14 cellular contexts compared by ENCODE assay signal in the genomic region with DNA sequence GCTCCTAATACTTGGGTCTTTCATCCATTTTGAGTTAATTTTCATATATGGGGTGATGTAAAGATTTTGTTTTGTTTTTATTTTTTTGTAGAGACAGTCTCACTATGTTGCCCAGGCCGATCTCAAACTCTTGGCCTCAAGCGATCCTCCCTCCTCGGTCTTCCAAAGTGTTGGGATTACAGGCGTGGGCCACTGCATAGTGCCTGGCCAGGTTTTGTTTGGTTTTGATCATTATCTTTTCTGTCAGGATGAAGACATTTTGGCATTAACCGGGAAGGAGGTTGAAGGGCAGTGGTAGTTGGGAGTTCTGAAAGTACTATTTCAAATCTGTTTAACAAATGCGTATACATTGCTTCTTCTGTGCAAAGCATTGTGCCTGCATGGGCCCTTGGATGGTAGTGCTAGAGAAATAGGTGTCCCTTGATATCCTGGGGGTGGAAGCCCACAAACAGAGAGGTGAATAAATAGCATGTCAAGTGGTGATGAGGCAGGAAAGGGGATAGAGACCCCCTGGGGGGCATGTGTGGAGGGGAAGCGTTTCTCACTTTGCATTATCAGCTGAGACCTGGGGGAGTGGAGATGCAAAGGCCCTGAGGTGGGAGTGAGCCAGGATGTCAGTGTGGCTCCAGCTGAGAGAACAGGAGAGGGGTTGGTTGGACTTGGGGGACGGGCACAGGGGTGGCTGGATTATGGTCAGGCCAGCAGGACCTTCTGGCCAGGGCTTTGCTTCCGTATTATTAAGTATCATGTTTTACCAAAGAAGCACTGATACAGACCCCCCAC. TPM values are rescaled to one million over a fixed set of nuclear protein-coding genes. Genes with fewer than 3 reads are reported as not detected.
DNase-seq lines count a peak whose midpoint lies in the region; ATAC-seq, FAIRE-seq and TF ChIP-seq lines count a peak whose summit lies in the region.
"Had no signal": no experiment of that assay in that cellular context is flagged by ENCODE, and none has a peak within 500 bp of the region (broad histone marks: within the 10 kb centered on the region; RNA-seq: fewer than 3 reads in every experiment).

No MANE protein-coding gene starts in this region.

- no peak overlapping the region for H3K4me3 ChIP-seq in SK-N-SH (ENCODE audit: low read depth in 2 of 2, low read length in 1 of 2)
- no peak overlapping the region for H3K4me3 ChIP-seq in astrocyte (ENCODE audit: insufficient read depth, low read depth, low read length)
- H3K4me3 ChIP-seq in gastrocnemius medialis, result no peak overlapping the region
- H3K4me3 ChIP-seq: skin epidermis had no signal

- CTCF ChIA-PET in SK-N-SH (lab: Yijun Ruan, JAX), result interaction anchor here (1.3 kb wide), 1 partner anchor 42 kb away, joined by 3 read pairs; the partner anchor contains the start of gene GATAD2A

- intact Hi-C loops in gastrocnemius medialis (cut with DNase I; ENCODE audit: low total_unique reads), result no loop called here

- 89% methylated on average over 8 of the region's 9 CpGs for WGBS in SK-N-SH (ENCODE audit: low lambda C conversion rate)

- H3K36me3 Mint-ChIP-seq in astrocyte (ENCODE audit: low read depth, unreplicated experiment), result peaks cover 14% of the 10 kb centered on the region
- peaks cover 3% of the 10 kb centered on the region for H3K36me3 Mint-ChIP-seq in nephron (ENCODE audit: low read depth)
- H3K36me3 Mint-ChIP-seq: type B pancreatic cell had no signal

- peaks cover 100% of the 10 kb centered on the region for H3K79me2 ChIP-seq in SK-N-SH (ENCODE audit: insufficient read depth)
- peaks cover 99% of the 10 kb centered on the region for H3K79me2 ChIP-seq in astrocyte (ENCODE audit: insufficient read depth, low read length)

- H3K27me3 ChIP-seq in SK-N-SH (ENCODE audit: insufficient read depth), result no peaks in the 10 kb centered on the region
- H3K27me3 ChIP-seq in astrocyte (ENCODE audit: insufficient read depth, low read length), result no peaks in the 10 kb centered on the region
- H3K27me3 ChIP-seq in gastrocnemius medialis, result no peaks in the 10 kb centered on the region

- H3K27ac Mint-ChIP-seq in astrocyte (ENCODE audit: unreplicated experiment) (peak overlapping the region; percentile 66), nephron (peak overlapping the region in 2 of 3 experiments; percentile 59 to 68)
- H3K27ac Mint-ChIP-seq: type B pancreatic cell had no signal

- H3K4me1 ChIP-seq in SK-N-SH (ENCODE audit: control insufficient read depth in 1 of 2, insufficient read depth in 2 of 2, low read depth in 1 of 2, low read length in 1 of 2) (peaks cover 10 to 15% of the 10 kb centered on the region in 2 experiments; a peak in 3 of 4 replicates), astrocyte (ENCODE audit: insufficient read depth, low read length) (peaks cover 21% of the 10 kb centered on the region), gastrocnemius medialis (peaks cover 36 to 42% of the 10 kb centered on the region in 2 donors)

- in situ Hi-C loops in gastrocnemius medialis (cut with MboI; ENCODE audit: low sequenced_read_pairs in 4 of 4), result no loop called here

- no peak for FAIRE-seq in astrocyte (lab: Jason Lieb, UNC)
- FAIRE-seq: colon had no signal

- H3K9me3 ChIP-seq in SK-N-SH, result no peaks in the 10 kb centered on the region
- H3K9me3 ChIP-seq in KOPT-K1 (ENCODE audit: insufficient read depth, low read length, poor library complexity, severe bottlenecking), result no peaks in the 10 kb centered on the region
- no peaks in the 10 kb centered on the region for H3K9me3 ChIP-seq in astrocyte (ENCODE audit: insufficient read depth, low read depth, low read length)
- H3K9me3 ChIP-seq in gastrocnemius medialis, result no peaks in the 10 kb centered on the region

- H3K9me2 ChIP-seq in SK-N-SH, result no peaks in the 10 kb centered on the region

- TF ChIP-seq EP300 in SK-N-SH (IDR thresholded peaks at IDR 0.05; ENCODE audit: borderline replicate concordance in 1 of 2, low read depth in 1 of 2, low read length in 1 of 2), result no peak

- TF ChIP-seq RAD21 in SK-N-SH (IDR thresholded peaks at IDR 0.05; ENCODE audit: low read length), result no peak

- peaks cover 83% of the 10 kb centered on the region for H4K20me1 ChIP-seq in SK-N-SH (ENCODE audit: insufficient read depth)
- peaks cover 94% of the 10 kb centered on the region for H4K20me1 ChIP-seq in astrocyte (ENCODE audit: insufficient read depth, low read length)

- H3K27ac ChIP-seq in SK-N-SH (ENCODE audit: low read depth in 2 of 2, low read length in 1 of 2) (peak overlapping the region in 1 of 2 experiments; percentile 26; a peak in 2 of 4 replicates), KOPT-K1 (ENCODE audit: low read depth, low read length, poor library complexity, severe bottlenecking) (peak overlapping the region; percentile 15), astrocyte (ENCODE audit: low read depth, low read length) (no peak overlapping the region), gastrocnemius medialis (no peak overlapping the region)
- H3K27ac ChIP-seq: 22Rv1 had no signal

- H2AFZ ChIP-seq in SK-N-SH (ENCODE audit: low read depth) (no peak overlapping the region), astrocyte (ENCODE audit: low read depth, low read length) (no peak overlapping the region)

- no peaks in the 10 kb centered on the region for H3K36me3 ChIP-seq in SK-N-SH (replicated peaks in 1 of 2; ENCODE audit: control insufficient read depth in 1 of 2, insufficient read depth in 2 of 2, low read length in 1 of 2)
- H3K36me3 ChIP-seq in KOPT-K1 (ENCODE audit: insufficient read depth, low read length), result peaks cover 28% of the 10 kb centered on the region; the same call in 1 of the 2 replicates
- no peaks in the 10 kb centered on the region for H3K36me3 ChIP-seq in astrocyte (ENCODE audit: insufficient read depth, low read length)
- H3K36me3 ChIP-seq in gastrocnemius medialis, result no peaks in the 10 kb centered on the region

- ATAC-seq in SK-N-SH treated with all-trans-retinoic acid at 6 μM for 48 hours (no peak), gastrocnemius medialis (no peak)

- H3K27me3 Mint-ChIP-seq in astrocyte (ENCODE audit: low read depth, unreplicated experiment), result no peaks in the 10 kb centered on the region
- no peaks in the 10 kb centered on the region for H3K27me3 Mint-ChIP-seq in nephron (ENCODE audit: low read depth)
- H3K27me3 Mint-ChIP-seq: type B pancreatic cell had no signal

- H3K4me3 Mint-ChIP-seq in astrocyte (ENCODE audit: unreplicated experiment) (peak overlapping the region; percentile 60), nephron (no peak overlapping the region)
- H3K4me3 Mint-ChIP-seq: type B pancreatic cell had no signal

- peaks cover 15% of the 10 kb centered on the region for H3F3A ChIP-seq in SK-N-SH (replicated peaks; ENCODE audit: insufficient read depth)

- TF ChIP-seq POLR2A in gastrocnemius medialis (IDR thresholded peaks at IDR 0.05), result no peak

- H3K4me2 ChIP-seq in SK-N-SH (0 out of 2 replicates have a peak overlapping the region, but pooled peaks have one; percentile 5), astrocyte (ENCODE audit: low read length) (peak overlapping the region; percentile 7)

- H3K4me1 Mint-ChIP-seq in astrocyte (ENCODE audit: low read depth, unreplicated experiment) (peaks cover 39% of the 10 kb centered on the region), nephron (peaks cover 37% of the 10 kb centered on the region)

- DNase-seq in SK-N-SH (no peak), astrocyte (ENCODE audit: low read depth) (no peak), COLO668 (lab: John Stamatoyannopoulos, UW; ENCODE audit: unreplicated experiment) (no peak), NCI-H526 treated with DMSO at 0.1 percent for 48 hours (lab: John Stamatoyannopoulos, UW) (no peak), gastrocnemius medialis (no peak)
- DNase-seq: NCI-H1105 treated with DMSO at 0.1 percent for 48 hours, NCI-H524 treated with DMSO at 0.1 percent for 48 hours had no signal

- TF ChIP-seq CTCF in SK-N-SH (IDR thresholded peaks at IDR 0.05) (no peak), astrocyte (IDR thresholded peaks at IDR 0.05; ENCODE audit: insufficient read depth, low read depth, low read length) (no peak), nephron (IDR thresholded peaks at IDR 0.05; ENCODE audit: unreplicated experiment in 3 of 3) (no peak), gastrocnemius medialis (IDR thresholded peaks at IDR 0.05 in 4 of 5, conservative IDR thresholded peaks at IDR 0.05 in 1 of 5) (no peak)

- H3K9me3 Mint-ChIP-seq in astrocyte (ENCODE audit: unreplicated experiment) (no peaks in the 10 kb centered on the region), nephron (no peaks in the 10 kb centered on the region)
- H3K9me3 Mint-ChIP-seq: type B pancreatic cell had no signal

- H3K9ac ChIP-seq in SK-N-SH (no peak overlapping the region), astrocyte (ENCODE audit: low read length) (no peak overlapping the region)

- POLR2A ChIA-PET in SK-N-SH (lab: Yijun Ruan, JAX), result no interaction called here

TF ChIP-seq in SK-N-SH, 30 proteins besides CTCF, POLR2A, EP300 and RAD21 (continues in another document):
- no peak for TF ChIP-seq YY1 (IDR thresholded peaks at IDR 0.05; ENCODE audit: low read depth)
- no peak for TF ChIP-seq SIN3A (IDR thresholded peaks at IDR 0.05; ENCODE audit: borderline replicate concordance, low read depth, low read length)
- TF ChIP-seq POLR2AphosphoS5 (IDR thresholded peaks at IDR 0.05; ENCODE audit: low read depth, low read length), result no peak
- TF ChIP-seq JUND (IDR thresholded peaks at IDR 0.05), result no peak
- no peak for TF ChIP-seq FOXJ3 (CRISPR knock-in tag; IDR thresholded peaks at IDR 0.05)
- TF ChIP-seq RCOR1 (IDR thresholded peaks at IDR 0.05; ENCODE audit: low read length), result no peak
- TF ChIP-seq NRF1 (IDR thresholded peaks at IDR 0.05; ENCODE audit: low read depth, low read length), result no peak
- TF ChIP-seq SMC3 (IDR thresholded peaks at IDR 0.05; ENCODE audit: low read depth, low read length), result no peak
- TF ChIP-seq FOSL2 (IDR thresholded peaks at IDR 0.05; ENCODE audit: borderline replicate concordance, low read depth), result no peak
- no peak for TF ChIP-seq ELF1 (IDR thresholded peaks at IDR 0.05)

TF ChIP-seq in SK-N-SH treated with all-trans-retinoic acid at 6 μM for 48 hours, 23 proteins besides CTCF, POLR2A, EP300 and RAD21 (continues in another document):
- no peak for TF ChIP-seq RARB (CRISPR knock-in tag; IDR thresholded peaks at IDR 0.05)

RNA-seq across cellular contexts. Expression of gene GATAD2A, which starts 41.4 kb away (rescaled TPM):
- 28.0 and 36.6 TPM in 2 replicates for polyA plus RNA-seq in SK-N-SH (2012; rRNA removed)
- 37.5 and 38.1 TPM in 2 replicates for polyA plus RNA-seq in SK-N-SH (2012; cell fraction: cytosol; rRNA removed)
- 22.9 and 35.5 TPM in 2 replicates for polyA plus RNA-seq in SK-N-SH (2012; cell fraction: nucleus; rRNA removed)
- total RNA-seq in astrocyte, result 143 and 163 TPM in 2 replicates
- total RNA-seq in gastrocnemius medialis, result 10 to 100 TPM; 17.7 to 51.4 (median 40.1) TPM
